Comparison of ENCODE assay signal across 1 cellular context in genomic region chr16:65283238-65283651, GRCh38.
TF ChIP-seq lines count a peak whose summit lies in the region.

No MANE protein-coding gene starts in this region.

TF ChIP-seq in GM23338, 12 proteins besides CTCF, POLR2A, EP300 and RAD21 (continued from another document):
- TF ChIP-seq, protein P1, sequence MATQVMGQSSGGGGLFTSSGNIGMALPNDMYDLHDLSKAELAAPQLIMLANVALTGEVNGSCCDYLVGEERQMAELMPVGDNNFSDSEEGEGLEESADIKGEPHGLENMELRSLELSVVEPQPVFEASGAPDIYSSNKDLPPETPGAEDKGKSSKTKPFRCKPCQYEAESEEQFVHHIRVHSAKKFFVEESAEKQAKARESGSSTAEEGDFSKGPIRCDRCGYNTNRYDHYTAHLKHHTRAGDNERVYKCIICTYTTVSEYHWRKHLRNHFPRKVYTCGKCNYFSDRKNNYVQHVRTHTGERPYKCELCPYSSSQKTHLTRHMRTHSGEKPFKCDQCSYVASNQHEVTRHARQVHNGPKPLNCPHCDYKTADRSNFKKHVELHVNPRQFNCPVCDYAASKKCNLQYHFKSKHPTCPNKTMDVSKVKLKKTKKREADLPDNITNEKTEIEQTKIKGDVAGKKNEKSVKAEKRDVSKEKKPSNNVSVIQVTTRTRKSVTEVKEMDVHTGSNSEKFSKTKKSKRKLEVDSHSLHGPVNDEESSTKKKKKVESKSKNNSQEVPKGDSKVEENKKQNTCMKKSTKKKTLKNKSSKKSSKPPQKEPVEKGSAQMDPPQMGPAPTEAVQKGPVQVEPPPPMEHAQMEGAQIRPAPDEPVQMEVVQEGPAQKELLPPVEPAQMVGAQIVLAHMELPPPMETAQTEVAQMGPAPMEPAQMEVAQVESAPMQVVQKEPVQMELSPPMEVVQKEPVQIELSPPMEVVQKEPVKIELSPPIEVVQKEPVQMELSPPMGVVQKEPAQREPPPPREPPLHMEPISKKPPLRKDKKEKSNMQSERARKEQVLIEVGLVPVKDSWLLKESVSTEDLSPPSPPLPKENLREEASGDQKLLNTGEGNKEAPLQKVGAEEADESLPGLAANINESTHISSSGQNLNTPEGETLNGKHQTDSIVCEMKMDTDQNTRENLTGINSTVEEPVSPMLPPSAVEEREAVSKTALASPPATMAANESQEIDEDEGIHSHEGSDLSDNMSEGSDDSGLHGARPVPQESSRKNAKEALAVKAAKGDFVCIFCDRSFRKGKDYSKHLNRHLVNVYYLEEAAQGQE (IDR thresholded peaks at IDR 0.05; ENCODE audit: unreplicated experiment) = no peak
- TF ChIP-seq, protein P2, sequence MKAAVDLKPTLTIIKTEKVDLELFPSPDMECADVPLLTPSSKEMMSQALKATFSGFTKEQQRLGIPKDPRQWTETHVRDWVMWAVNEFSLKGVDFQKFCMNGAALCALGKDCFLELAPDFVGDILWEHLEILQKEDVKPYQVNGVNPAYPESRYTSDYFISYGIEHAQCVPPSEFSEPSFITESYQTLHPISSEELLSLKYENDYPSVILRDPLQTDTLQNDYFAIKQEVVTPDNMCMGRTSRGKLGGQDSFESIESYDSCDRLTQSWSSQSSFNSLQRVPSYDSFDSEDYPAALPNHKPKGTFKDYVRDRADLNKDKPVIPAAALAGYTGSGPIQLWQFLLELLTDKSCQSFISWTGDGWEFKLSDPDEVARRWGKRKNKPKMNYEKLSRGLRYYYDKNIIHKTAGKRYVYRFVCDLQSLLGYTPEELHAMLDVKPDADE (IDR thresholded peaks at IDR 0.05) = no peak
- TF ChIP-seq ZNF114 (CRISPR knock-in tag; IDR thresholded peaks at IDR 0.05) = no peak
- TF ChIP-seq POLR2AphosphoS5 (IDR thresholded peaks at IDR 0.05; ENCODE audit: low read depth) = no peak
- no peak for TF ChIP-seq STAT1 (IDR thresholded peaks at IDR 0.05; ENCODE audit: unreplicated experiment)
- no peak for TF ChIP-seq EZH2phosphoT487 (IDR thresholded peaks at IDR 0.05; ENCODE audit: unreplicated experiment)
- no peak for TF ChIP-seq EZH2 (IDR thresholded peaks at IDR 0.05; ENCODE audit: low read depth, unreplicated experiment)
